In the genomic region with DNA sequence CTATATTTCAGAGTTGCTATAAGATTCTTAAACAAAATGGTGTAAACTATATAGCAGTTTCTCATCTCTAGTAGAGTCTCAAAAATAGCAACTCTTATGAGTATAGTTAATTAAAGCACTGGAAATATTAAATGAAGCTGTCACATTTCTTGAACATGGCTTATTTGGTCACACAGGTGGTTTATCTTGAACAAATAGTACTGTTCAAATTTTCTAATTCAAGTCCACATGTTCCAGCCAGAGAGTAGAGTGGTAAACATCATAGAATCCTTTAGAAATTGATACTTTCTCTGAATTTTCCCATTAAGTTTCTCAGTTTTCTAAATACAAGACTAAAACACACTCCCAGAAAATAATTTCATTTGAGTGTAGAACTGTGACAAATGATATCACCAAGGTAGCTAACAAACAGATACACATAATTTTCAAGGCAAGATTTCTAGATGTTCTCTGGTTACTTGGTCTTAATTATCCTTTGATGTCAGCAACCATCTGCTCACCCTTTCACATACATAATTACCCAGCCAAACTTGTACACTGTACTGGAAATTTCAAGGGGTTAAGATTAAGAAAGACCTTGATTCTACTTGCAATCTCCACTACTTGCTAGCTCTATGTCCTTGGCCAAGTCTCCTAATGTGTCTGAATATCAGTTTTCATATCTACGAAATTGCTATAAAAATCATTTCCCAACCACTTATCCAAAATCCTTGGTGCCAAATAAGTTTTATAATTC, we compare ENCODE assay signal across 28 cellular contexts.
"Had no signal": no experiment of that assay in that cellular context is flagged by ENCODE, and none has a peak within 500 bp of the region (broad histone marks: within the 10 kb centered on the region; RNA-seq: fewer than 3 reads in every experiment).

No MANE protein-coding gene starts in this region.

- H3K9me3 ChIP-seq: ascending aorta, Peyer's patch, SJSA1, SK-N-SH had no signal

- H3K27ac ChIP-seq: ascending aorta, breast epithelium, coronary artery, Peyer's patch, SJSA1 had no signal

- H3K4me1 ChIP-seq: ascending aorta, breast epithelium, Peyer's patch, SJSA1 had no signal

- H3K27me3 ChIP-seq: ascending aorta, Peyer's patch, SJSA1 had no signal

- DNase-seq: activated CD4-positive, alpha-beta T cell treated with anti-CD3 and anti-CD28 coated beads, Interleukin-2, amount 10 ng/mL, durations not matched to agents 24 days and 14 days; activated CD4-positive, alpha-beta T cell treated with anti-CD3 and anti-CD28 coated beads, Interleukin-2, amount 50 U/mL, for 4 hours; activated CD8-positive, alpha-beta T cell treated with anti-CD3 and anti-CD28 coated beads for 36 hours; activated gamma-delta T cell; activated naive CD4-positive, alpha-beta T cell treated with Interleukin-2 at 50 U/mL for 16 hours; activated naive CD8-positive, alpha-beta T cell treated with anti-CD3 and anti-CD28 coated beads, Interleukin-2, amount 10 ng/mL, durations not matched to agents 7 days and 5 days; activated T-cell treated with anti-CD3 and anti-CD28 coated beads, Interleukin-2, amount 50 U/mL, for 1 hour; amygdala; Karpas-422; KBM-7; NCI-H1048; NCI-H1105 treated with DMSO at 0.1 percent for 48 hours; NCI-H146; NCI-H187; NCI-H2029 treated with DMSO at 0.1 percent for 48 hours; NCI-H2107; NCI-H510A treated with DMSO at 0.1 percent for 48 hours; NCI-H774; NK-92 treated with Interleukin-12 subunit alpha and Interleukin-12 subunit beta, amount 100 ng/mL, for 24 hours; PC-3; Peyer's patch; RPMI8226; SHP77 treated with DMSO at 0.1 percent for 48 hours; SK-N-SH had no signal

- H3K36me3 ChIP-seq: ascending aorta, breast epithelium, Peyer's patch, SJSA1 had no signal

- ATAC-seq: activated CD8-positive, alpha-beta T cell treated with anti-CD3 and anti-CD28 coated beads for 36 hours; PC-3 had no signal

- H3K4me3 ChIP-seq: ascending aorta, breast epithelium, coronary artery, Peyer's patch, SJSA1 had no signal
